Comparison of ENCODE assay signal across 15 cellular contexts in genomic region chr12:34402228-34402898, GRCh38.
A peak's percentile ranks its signal among the peaks of the same experiment; 100 is the strongest.
DNase-seq lines count a peak whose midpoint lies in the region; ATAC-seq, FAIRE-seq and TF ChIP-seq lines count a peak whose summit lies in the region.
"Had no signal": no experiment of that assay in that cellular context is flagged by ENCODE, and none has a peak within 500 bp of the region (broad histone marks: within the 10 kb centered on the region; RNA-seq: fewer than 3 reads in every experiment).

No MANE protein-coding gene starts in this region.

- intact Hi-C loops in kidney (cut with DNase I) = no loop called here
- intact Hi-C loops in tibial artery (cut with DNase I; ENCODE audit: low total_unique reads) = no loop called here

- H3K36me3 ChIP-seq in kidney (ENCODE audit: control insufficient read depth in 1 of 2, insufficient read depth in 2 of 2, low read length in 2 of 2) = no peaks in the 10 kb centered on the region
- H3K36me3 ChIP-seq in tibial artery = no peaks in the 10 kb centered on the region

- peak; percentile 9 for DNase-seq in activated T-cell treated with anti-CD3 and anti-CD28 coated beads, Interleukin-2, amount 50 U/mL, for 1 hour
- no peak for DNase-seq in activated T-cell treated with anti-CD3 and anti-CD28 coated beads for 4 hours
- peak; percentile 1 to 6 for DNase-seq in activated T-cell treated with anti-CD3 and anti-CD28 coated beads, Interleukin-2, amount 50 U/mL, for 48 hours
- DNase-seq in kidney = peak; percentile 56
- peak; percentile 11 to 59 for DNase-seq in tibial artery
- no peak for DNase-seq in pons (ENCODE audit: low spot score)
- DNase-seq: cortex of kidney, DMS79 treated with DMSO at 0.1 percent for 48 hours, NCI-H2227 treated with DMSO at 0.1 percent for 48 hours, nucleus accumbens, RPMI8226, substantia nigra had no signal

- H3K9me3 ChIP-seq in kidney (ENCODE audit: control insufficient read depth in 1 of 2, low read length in 2 of 2) (peaks cover 1 to 28% of the 10 kb centered on the region in 2 donors), tibial artery (peaks cover 3 to 74% (median 44%) of the 10 kb centered on the region in 3 donors)

- H3K27ac ChIP-seq in kidney (ENCODE audit: low read depth in 2 of 2, low read length in 2 of 2) (no peak overlapping the region), tibial artery (no peak overlapping the region)
- H3K27ac ChIP-seq: A549 had no signal

- H3K4me1 ChIP-seq in kidney (ENCODE audit: control insufficient read depth in 1 of 2, insufficient read depth in 1 of 2, low read depth in 1 of 2, low read length in 2 of 2) (no peaks in the 10 kb centered on the region), tibial artery (no peaks in the 10 kb centered on the region)
- H3K4me1 ChIP-seq: A549 had no signal

- H3K4me3 ChIP-seq in kidney (ENCODE audit: low read length in 2 of 2) (no peak overlapping the region), tibial artery (no peak overlapping the region)
- H3K4me3 ChIP-seq: A549 had no signal

- no peak for TF ChIP-seq CTCF in kidney (IDR thresholded peaks at IDR 0.05; ENCODE audit: borderline replicate concordance, extremely low read depth, insufficient read depth)
- TF ChIP-seq CTCF in tibial artery (IDR thresholded peaks at IDR 0.05) = no peak

- ATAC-seq in HG03097 (IDR thresholded peaks at IDR 0.05; ENCODE audit: low FRiP score, unreplicated experiment) (no peak), HG02981 (IDR thresholded peaks at IDR 0.05; ENCODE audit: unreplicated experiment) (no peak)
- ATAC-seq: A549 had no signal

- FAIRE-seq in kidney (lab: Jason Lieb, UNC) = no peak
- FAIRE-seq: A549 had no signal

- H3K27me3 ChIP-seq in tibial artery = no peaks in the 10 kb centered on the region

- no peak overlapping the region for H3K9ac ChIP-seq in kidney (ENCODE audit: low read length in 2 of 2)

Comparison
In these comparisons a context has a peak if more than half of its experiments do, and no peak if none do; other contexts are left out.
1. DNase-seq: peak in activated T-cell treated with anti-CD3 and anti-CD28 coated beads, Interleukin-2, amount 50 U/mL, for 1 hour (single experiment), activated T-cell treated with anti-CD3 and anti-CD28 coated beads, Interleukin-2, amount 50 U/mL, for 48 hours (2 of 2), kidney (single experiment) and tibial artery (2 of 2); none in activated T-cell treated with anti-CD3 and anti-CD28 coated beads for 4 hours (single experiment) and pons (single experiment).